8 cellular contexts compared by ENCODE assay signal in genomic region chr10:125150376-125151095, GRCh38. TPM values are rescaled to one million over a fixed set of nuclear protein-coding genes. Genes with fewer than 3 reads are reported as not detected.
DNase-seq lines count a peak whose midpoint lies in the region; ATAC-seq and TF ChIP-seq lines count a peak whose summit lies in the region.
"Not testable (repeated sequence)": the region's sequence is repeated elsewhere in the genome, so short reads cannot be mapped to it uniquely, and the experiment has no call there.

No MANE protein-coding gene starts in this region.

- H3K36me3 Mint-ChIP-seq in H9 (ENCODE audit: insufficient read depth in 1 of 3, low read depth in 3 of 3) = peaks cover 21 to 44% (median 34%) of the 10 kb centered on the region in 3 experiments
- not testable (repeated sequence) for H3K36me3 Mint-ChIP-seq in glutamatergic neuron (ENCODE audit: unreplicated experiment)

- intact Hi-C loops in colonic mucosa (cut with DNase I) = loop anchor here (5.0 kb wide), 1 partner anchor 48 kb away; no protein-coding TSS in a partner anchor
- intact Hi-C loops in stomach (cut with DNase I; ENCODE audit: low total_unique reads) = not testable (repeated sequence)

- not testable (repeated sequence) for TF ChIP-seq EP300 in stomach (IDR thresholded peaks at IDR 0.05)

- H3K56ac ChIP-seq in H9 (ENCODE audit: insufficient read length, low read depth, low read length) = not testable (repeated sequence)

- no CpG with 5 or more reads among the region's 16 CpGs for whole genome bisulfite sequencing in H9 (ENCODE audit: extremely low coverage, insufficient read length, low lambda C conversion rate)
- WGBS in stomach, 5 donors = 47 to 58% (median 56%) methylated on average over 16 of the region's 16 CpGs

- H2BK12ac ChIP-seq in H9 (ENCODE audit: insufficient read length, low read depth, low read length) = not testable (repeated sequence)

- DNase-seq in H9 (peak; percentile 27), lung microvascular endothelial cell (ENCODE audit: low read depth in 2 of 2) (peak; percentile 34 to 53)
- not testable (repeated sequence) for DNase-seq in RWPE2 (ENCODE audit: low spot score); colonic mucosa; glutamatergic neuron; stomach

- peak overlapping the region; percentile 52; the same call in 1 of the 2 replicates for H3K14ac ChIP-seq in H9 (ENCODE audit: insufficient read depth, low read length)

- not testable (repeated sequence) for H3K27ac ChIP-seq in BLaER1; H9 (ENCODE audit: insufficient read length, low read depth, low read length)
- H3K27ac ChIP-seq in RWPE2 (ENCODE audit: poor library complexity, severe bottlenecking) (peak overlapping the region; percentile 89), colonic mucosa (peak overlapping the region; percentile 97), neutrophil (peak overlapping the region; percentile 73), stomach (peak overlapping the region; percentile 87 to 100 (median 98))

- not testable (repeated sequence) for H2BK20ac ChIP-seq in H9 (ENCODE audit: low read depth, low read length, poor library complexity, severe bottlenecking)

- H3K23ac ChIP-seq in H9 (ENCODE audit: insufficient read length, low read depth, low read length) = not testable (repeated sequence)

- not testable (repeated sequence) for H3K27me3 ChIP-seq in BLaER1; H9 (ENCODE audit: insufficient read depth, low read length); RWPE2 (ENCODE audit: insufficient read depth, poor library complexity, severe bottlenecking); colonic mucosa; neutrophil; stomach

- not testable (repeated sequence) for H2AK5ac ChIP-seq in H9 (ENCODE audit: insufficient read length, low read length)

- H4K5ac ChIP-seq in H9 (ENCODE audit: insufficient read length, low read depth, low read length) = not testable (repeated sequence)

- H3K23me2 ChIP-seq in H9 (ENCODE audit: insufficient read length, low read depth, low read length, poor library complexity, severe bottlenecking) = peaks cover 14% of the 10 kb centered on the region

- TF ChIP-seq CTCF in H9 (conservative IDR thresholded peaks at IDR 0.05); RWPE2 (IDR thresholded peaks at IDR 0.05; ENCODE audit: poor library complexity, severe bottlenecking); colonic mucosa (IDR thresholded peaks at IDR 0.05); glutamatergic neuron (IDR thresholded peaks at IDR 0.05; ENCODE audit: partially characterized antibody, unreplicated experiment); neutrophil (IDR thresholded peaks at IDR 0.05); stomach (IDR thresholded peaks at IDR 0.05): not testable (repeated sequence)

- H3K4me1 ChIP-seq in BLaER1 = peaks cover 100% of the 10 kb centered on the region
- peaks cover 25% of the 10 kb centered on the region for H3K4me1 ChIP-seq in H9 (ENCODE audit: insufficient read depth, low read length)
- H3K4me1 ChIP-seq in RWPE2 (ENCODE audit: insufficient read depth, poor library complexity, severe bottlenecking) = peaks cover 77% of the 10 kb centered on the region
- H3K4me1 ChIP-seq in colonic mucosa = peaks cover 48% of the 10 kb centered on the region
- peaks cover 65 to 88% of the 10 kb centered on the region in 2 experiments for H3K4me1 ChIP-seq in neutrophil (ENCODE audit: control insufficient read depth in 1 of 2, insufficient read depth in 1 of 2, low read depth in 1 of 2, low read length in 1 of 2)
- peaks cover 92 to 100% (median 96%) of the 10 kb centered on the region in 4 donors for H3K4me1 ChIP-seq in stomach

- not testable (repeated sequence) for H2BK120ac ChIP-seq in H9 (ENCODE audit: low read depth, low read length, poor library complexity, severe bottlenecking)

- H3K4me3 Mint-ChIP-seq in H9 = peak overlapping the region; percentile 60 to 76
- peak overlapping the region; percentile 79 for H3K4me3 Mint-ChIP-seq in glutamatergic neuron (ENCODE audit: unreplicated experiment)

- H3K27ac Mint-ChIP-seq in H9 = peak overlapping the region; percentile 38 to 98 (median 93)
- peak overlapping the region; percentile 66 for H3K27ac Mint-ChIP-seq in glutamatergic neuron (ENCODE audit: unreplicated experiment)

- H3K4me3 ChIP-seq in BLaER1; RWPE2 (ENCODE audit: severe bottlenecking); colonic mucosa; neutrophil (ENCODE audit: low read depth in 1 of 2, low read length in 1 of 2); stomach: not testable (repeated sequence)

- peaks cover 72% of the 10 kb centered on the region for H3K79me2 ChIP-seq in H9 (ENCODE audit: insufficient read depth, low read length)

- not testable (repeated sequence) for H2BK15ac ChIP-seq in H9 (ENCODE audit: low read depth, low read length)

- H3K18ac ChIP-seq in H9 (ENCODE audit: insufficient read length, low read depth, low read length) = not testable (repeated sequence)

- ATAC-seq in RWPE2 (ENCODE audit: low read depth) = not testable (repeated sequence)

- H4K91ac ChIP-seq in H9 (ENCODE audit: insufficient read length, low read depth, low read length) = not testable (repeated sequence)

- H3K27me3 Mint-ChIP-seq in H9 (ENCODE audit: low read depth); glutamatergic neuron (ENCODE audit: unreplicated experiment): not testable (repeated sequence)

- not testable (repeated sequence) for TF ChIP-seq POLR2A in stomach (IDR thresholded peaks at IDR 0.05)

- H3T11ph ChIP-seq in H9 (ENCODE audit: low read length) = not testable (repeated sequence)

- H3K4ac ChIP-seq in H9 (ENCODE audit: low read depth, low read length) = not testable (repeated sequence)

- not testable (repeated sequence) for H3K9ac ChIP-seq in BLaER1; H9 (ENCODE audit: extremely low read depth, insufficient read length, low read length)
- H3K9ac ChIP-seq in colonic mucosa (ENCODE audit: low read depth in 2 of 2, low read length in 2 of 2) = peak overlapping the region in 1 of 2 donors; percentile 35

- peaks cover 100% of the 10 kb centered on the region for H4K20me1 ChIP-seq in BLaER1
- H4K20me1 ChIP-seq in H9 (ENCODE audit: control insufficient read depth, insufficient read depth, insufficient read length) = not testable (repeated sequence)

- H3K9me3 ChIP-seq in BLaER1; H9 (ENCODE audit: control insufficient read depth, low read depth, low read length); RWPE2 (ENCODE audit: severe bottlenecking); colonic mucosa; neutrophil; stomach: not testable (repeated sequence)

- not testable (repeated sequence) for H2BK5ac ChIP-seq in H9 (ENCODE audit: insufficient read length, low read length)

- H3K4me1 Mint-ChIP-seq in H9 (peaks cover 84 to 88% of the 10 kb centered on the region in 2 experiments), glutamatergic neuron (ENCODE audit: low read depth, unreplicated experiment) (peaks cover 59% of the 10 kb centered on the region)

- H3K9me3 Mint-ChIP-seq in H9; glutamatergic neuron (ENCODE audit: unreplicated experiment): not testable (repeated sequence)

- H3K36me3 ChIP-seq in BLaER1 (peaks cover 19% of the 10 kb centered on the region), RWPE2 (ENCODE audit: low read depth) (peaks cover 63% of the 10 kb centered on the region)
- H3K36me3 ChIP-seq in colonic mucosa, neutrophil, stomach: not testable (repeated sequence)

- not testable (repeated sequence) for H3K79me1 ChIP-seq in H9 (ENCODE audit: insufficient read depth, low read depth, low read length, poor library complexity, severe bottlenecking)

- H4K8ac ChIP-seq in H9 (replicated peaks; ENCODE audit: insufficient read length, low read depth, low read length) = not testable (repeated sequence)

- peak overlapping the region; percentile 93 for H3K4me2 ChIP-seq in BLaER1
- peak overlapping the region; percentile 60 for H3K4me2 ChIP-seq in H9 (ENCODE audit: insufficient read depth, insufficient read length, low read length)

- not testable (repeated sequence) for H2AFZ ChIP-seq in H9 (ENCODE audit: low read length)

RNA-seq across cellular contexts. Expression of gene CTBP2, which starts 9.8 kb away (rescaled TPM):
- 212 and 218 TPM in 2 replicates for total RNA-seq in H9 (2021)
- total RNA-seq in colonic mucosa = 100 to 1,000 TPM; 106 to 172 TPM
- total RNA-seq in glutamatergic neuron (ENCODE audit: unreplicated experiment) = 174 TPM
- total RNA-seq in lung microvascular endothelial cell = 60.6 and 79.6 TPM in 2 replicates
- 100 to 1,000 TPM in 2 of 5 donors, 10 to 100 TPM in 3; 58.6 to 169 (median 80.5) TPM for total RNA-seq in stomach
- 10 to 100 TPM; 21.3 to 41.2 (median 34.6) TPM for polyA plus RNA-seq in stomach
